In genomic region chr12:56120158-56120846, GRCh38 we compare ENCODE assay signal across 8 cellular contexts. TPM values are rescaled to one million over a fixed set of nuclear protein-coding genes. Genes with fewer than 3 reads are reported as not detected.
A peak's percentile ranks its signal among the peaks of the same experiment; 100 is the strongest.
DNase-seq lines count a peak whose midpoint lies in the region; ATAC-seq and TF ChIP-seq lines count a peak whose summit lies in the region.

No MANE protein-coding gene starts in this region.

- intact Hi-C loops in mucosa of descending colon (cut with DNase I, micrococcal nuclease) (loop anchor here in 1 of 2 donors (10.0 kb wide), 1 partner anchor 64 kb away; the partner anchor contains the start of gene SMARCC2), upper lobe of right lung (cut with DNase I) (loop anchor here (10.0 kb wide), 1 partner anchor 54 kb away; no protein-coding TSS in a partner anchor)

- ATAC-seq in activated naive CD4-positive, alpha-beta T cell treated with anti-CD3 and anti-CD28 coated beads, Interleukin-2, amount 50 U/mL, for 72 hours: no peak
- ATAC-seq in mucosa of descending colon (no peak), upper lobe of right lung (no peak), GM21723 (IDR thresholded peaks at IDR 0.05; ENCODE audit: unreplicated experiment) (no peak)

- H3K4me3 ChIP-seq in mucosa of descending colon (no peak overlapping the region), upper lobe of right lung (no peak overlapping the region)

- peaks cover 34% of the 10 kb centered on the region for H3K4me1 Mint-ChIP-seq in activated naive CD4-positive, alpha-beta T cell treated with anti-CD3 and anti-CD28 coated beads, Interleukin-2, amount 50 U/mL, for 24 hours
- H3K4me1 Mint-ChIP-seq in brain: peaks cover 54% of the 10 kb centered on the region

- peaks cover 14% of the 10 kb centered on the region for H3K36me3 Mint-ChIP-seq in activated naive CD4-positive, alpha-beta T cell treated with anti-CD3 and anti-CD28 coated beads, Interleukin-2, amount 50 U/mL, for 24 hours
- H3K36me3 Mint-ChIP-seq in activated naive CD4-positive, alpha-beta T cell treated with anti-CD3 and anti-CD28 coated beads, Interleukin-2, amount 50 U/mL, for 72 hours: peaks cover 19 to 31% of the 10 kb centered on the region in 2 donors
- H3K36me3 Mint-ChIP-seq in brain: peaks cover 33% of the 10 kb centered on the region

- H3K27ac ChIP-seq in upper lobe of right lung: peak overlapping the region; percentile 74

- no peak for DNase-seq in activated naive CD4-positive, alpha-beta T cell treated with anti-CD3 and anti-CD28 coated beads, Interleukin-2, amount 50 U/mL, for 72 hours (ENCODE audit: low spot score in 2 of 2)
- DNase-seq in mucosa of descending colon: peak in 2 of 3 donors; percentile 48 to 62
- no peak for DNase-seq in upper lobe of right lung
- no peak for DNase-seq in hepatic stellate cell (ENCODE audit: low spot score)
- DNase-seq in NCI-H526 treated with DMSO at 0.1 percent for 48 hours (lab: John Stamatoyannopoulos, UW): no peak

- H3K36me3 ChIP-seq in mucosa of descending colon (ENCODE audit: low read depth) (peaks cover 4% of the 10 kb centered on the region), upper lobe of right lung (peaks cover 23% of the 10 kb centered on the region)

- H3K9me3 ChIP-seq in mucosa of descending colon (no peaks in the 10 kb centered on the region), upper lobe of right lung (no peaks in the 10 kb centered on the region)

- peak overlapping the region; percentile 19 for H3K4me3 Mint-ChIP-seq in activated naive CD4-positive, alpha-beta T cell treated with anti-CD3 and anti-CD28 coated beads, Interleukin-2, amount 50 U/mL, for 24 hours
- H3K4me3 Mint-ChIP-seq in brain: peak overlapping the region; percentile 54 to 100 (median 92)

- H3K27ac Mint-ChIP-seq in activated naive CD4-positive, alpha-beta T cell treated with anti-CD3 and anti-CD28 coated beads, Interleukin-2, amount 50 U/mL, for 24 hours: peak overlapping the region; percentile 35
- peak overlapping the region in 1 of 2 donors; percentile 96 for H3K27ac Mint-ChIP-seq in activated naive CD4-positive, alpha-beta T cell treated with anti-CD3 and anti-CD28 coated beads, Interleukin-2, amount 50 U/mL, for 72 hours
- H3K27ac Mint-ChIP-seq in brain: peak overlapping the region; percentile 35 to 99 (median 73)

- TF ChIP-seq CTCF in brain (conservative IDR thresholded peaks at IDR 0.05) (no peak), mucosa of descending colon (IDR thresholded peaks at IDR 0.05) (no peak), upper lobe of right lung (IDR thresholded peaks at IDR 0.05) (no peak)

- H3K4me1 ChIP-seq in mucosa of descending colon (ENCODE audit: low read depth) (peaks cover 16% of the 10 kb centered on the region), upper lobe of right lung (peaks cover 30% of the 10 kb centered on the region)

- H3K9me3 Mint-ChIP-seq in activated naive CD4-positive, alpha-beta T cell treated with anti-CD3 and anti-CD28 coated beads, Interleukin-2, amount 50 U/mL, for 24 hours: no peaks in the 10 kb centered on the region
- no peaks in the 10 kb centered on the region for H3K9me3 Mint-ChIP-seq in activated naive CD4-positive, alpha-beta T cell treated with anti-CD3 and anti-CD28 coated beads, Interleukin-2, amount 50 U/mL, for 72 hours
- H3K9me3 Mint-ChIP-seq in brain: peaks cover 0 to 8% (median 0%) of the 10 kb centered on the region in 5 experiments

- no peaks in the 10 kb centered on the region for H3K27me3 Mint-ChIP-seq in activated naive CD4-positive, alpha-beta T cell treated with anti-CD3 and anti-CD28 coated beads, Interleukin-2, amount 50 U/mL, for 24 hours
- peaks cover 26% of the 10 kb centered on the region for H3K27me3 Mint-ChIP-seq in brain

- H3K27me3 ChIP-seq in upper lobe of right lung: no peaks in the 10 kb centered on the region

RNA-seq across cellular contexts. Expression of gene ZC3H10, which starts 2.2 kb away (rescaled TPM):
- total RNA-seq in activated naive CD4-positive, alpha-beta T cell treated with anti-CD3 and anti-CD28 coated beads, Interleukin-2, amount 50 U/mL, for 72 hours: 10 to 100 TPM in 1 of 2 donors, 1 to 10 TPM in 1; 7.1 to 15.0 TPM
- polyA plus RNA-seq in brain (ENCODE audit: insufficient read depth, low read depth, low replicate concordance): 4.0 TPM
- 10 to 100 TPM in 1 of 3 donors, 1 to 10 TPM in 2; 5.0 to 11.8 (median 5.4) TPM for total RNA-seq in mucosa of descending colon
- total RNA-seq in upper lobe of right lung: 8.4 TPM

RNA-seq across cellular contexts. Expression of gene RPL41, which starts 3.9 kb away (rescaled TPM):
- total RNA-seq in activated naive CD4-positive, alpha-beta T cell treated with anti-CD3 and anti-CD28 coated beads, Interleukin-2, amount 50 U/mL, for 72 hours: 1,000 to 10,000 TPM; 5,050 to 5,339 TPM
- 3,587 TPM for polyA plus RNA-seq in brain (ENCODE audit: insufficient read depth, low read depth, low replicate concordance)
- total RNA-seq in mucosa of descending colon (1,000 to 10,000 TPM; 2,763 to 3,198 (median 3,152) TPM), upper lobe of right lung (2,726 TPM)

RNA-seq across cellular contexts. Expression of gene ESYT1, which starts 7.8 kb away (rescaled TPM):
- total RNA-seq in activated naive CD4-positive, alpha-beta T cell treated with anti-CD3 and anti-CD28 coated beads, Interleukin-2, amount 50 U/mL, for 72 hours: 100 to 1,000 TPM; 159 to 197 TPM
- polyA plus RNA-seq in brain (ENCODE audit: insufficient read depth, low read depth, low replicate concordance): 132 TPM
- total RNA-seq in mucosa of descending colon (10 to 100 TPM; 44.9 to 75.7 (median 52.0) TPM), upper lobe of right lung (101 TPM)

RNA-seq across cellular contexts. Expression of gene PA2G4, which starts 15.9 kb away (rescaled TPM):
- 100 to 1,000 TPM; 224 to 356 TPM for total RNA-seq in activated naive CD4-positive, alpha-beta T cell treated with anti-CD3 and anti-CD28 coated beads, Interleukin-2, amount 50 U/mL, for 72 hours
- 169 TPM for polyA plus RNA-seq in brain (ENCODE audit: insufficient read depth, low read depth, low replicate concordance)
- total RNA-seq in mucosa of descending colon (10 to 100 TPM; 61.7 to 94.9 (median 90.3) TPM), upper lobe of right lung (71.4 TPM)

RNA-seq across cellular contexts. Expression of gene MYL6B, which starts 32.1 kb away (rescaled TPM):
- 100 to 1,000 TPM in 1 of 2 donors, 10 to 100 TPM in 1; 99.7 to 112 TPM for total RNA-seq in activated naive CD4-positive, alpha-beta T cell treated with anti-CD3 and anti-CD28 coated beads, Interleukin-2, amount 50 U/mL, for 72 hours
- 271 TPM for polyA plus RNA-seq in brain (ENCODE audit: insufficient read depth, low read depth, low replicate concordance)
- 10 to 100 TPM; 13.0 to 39.8 (median 22.7) TPM for total RNA-seq in mucosa of descending colon
- total RNA-seq in upper lobe of right lung: 19.5 TPM

Comparison
In these comparisons a context has a peak if more than half of its experiments do, and no peak if none do; other contexts are left out.
1. DNase-seq: peak in mucosa of descending colon (2 of 3); none in activated naive CD4-positive, alpha-beta T cell treated with anti-CD3 and anti-CD28 coated beads, Interleukin-2, amount 50 U/mL, for 72 hours (0 of 2), upper lobe of right lung (single experiment), hepatic stellate cell (single experiment) and NCI-H526 treated with DMSO at 0.1 percent for 48 hours (single experiment).